Comparison of ENCODE assay signal across 8 cellular contexts in genomic region chr12:388012-388411, GRCh38. TPM values are rescaled to one million over a fixed set of nuclear protein-coding genes. Genes with fewer than 3 reads are reported as not detected.
A peak's percentile ranks its signal among the peaks of the same experiment; 100 is the strongest.
DNase-seq lines count a peak whose midpoint lies in the region; ATAC-seq, FAIRE-seq and TF ChIP-seq lines count a peak whose summit lies in the region.

No MANE protein-coding gene starts in this region.

- ATAC-seq in Panc1 (no peak), GM18502 (IDR thresholded peaks at IDR 0.05; ENCODE audit: poor library complexity, unreplicated experiment) (no peak)

- H3K4me1 ChIP-seq in Panc1 (ENCODE audit: control insufficient read depth, insufficient read depth, low read length) (peaks cover 5% of the 10 kb centered on the region; the same call in 1 of the 2 replicates), esophagus (ENCODE audit: control insufficient read depth in 2 of 2, insufficient read depth in 2 of 2, low read length in 1 of 2) (no peaks in the 10 kb centered on the region), parathyroid adenoma (peaks cover 7% of the 10 kb centered on the region)

- CTCF ChIA-PET in Panc1 (lab: Charles Lee) = no interaction called here

- POLR2A ChIA-PET in Panc1 (lab: Charles Lee) = no interaction called here

- peaks cover 38% of the 10 kb centered on the region for H3K79me2 ChIP-seq in parathyroid adenoma

- in situ Hi-C loops in Panc1 (cut with HindIII; ENCODE audit: low pct_unique_long_range_greater_than_20kb, low sequenced_read_pairs) = no loop called here

- peak overlapping the region; percentile 99 for H2AFZ ChIP-seq in parathyroid adenoma

- FAIRE-seq in D721Med (lab: Jason Lieb, UNC) = peak; percentile 29

- peak overlapping the region; percentile 68 for H3K4me2 ChIP-seq in parathyroid adenoma (ENCODE audit: low read length)

- DNase-seq in D721Med (ENCODE audit: insufficient read length, low spot score) (no peak), Panc1 (ENCODE audit: low read depth, low spot score) (no peak), NCI-H1417 (lab: John Stamatoyannopoulos, UW) (no peak)
- DNase-seq in effector CD4-positive, alpha-beta T cell = no peak
- no peak for DNase-seq in stimulated activated CD4-positive, alpha-beta T cell treated with anti-CD3 and anti-CD28 coated beads, Interleukin-4, amount 100 ng/mL, for 24 hours

- TF ChIP-seq CTCF in D721Med (IDR thresholded peaks at IDR 0.05; ENCODE audit: insufficient read depth, missing control alignments) (no peak), Panc1 (IDR thresholded peaks at IDR 0.05) (no peak), parathyroid adenoma (IDR thresholded peaks at IDR 0.05) (no peak)

- 0 to 2% methylated on average over 2 of the region's 2 CpGs for WGBS in esophagus, 2 donors

- H3K4me3 ChIP-seq in Panc1 (ENCODE audit: low read depth in 2 of 2, low read length in 2 of 2) (peak overlapping the region; percentile 70 to 90), esophagus (ENCODE audit: low read depth in 1 of 2, low read length in 2 of 2) (peak overlapping the region; percentile 78 to 90), parathyroid adenoma (ENCODE audit: low read depth, low read length) (peak overlapping the region; percentile 94)

- no TSS peak for BruUV-seq in Panc1 (replicated peaks; lab: Mats Ljungman, UMichigan)

- H3K9me3 ChIP-seq in Panc1 (ENCODE audit: control insufficient read depth, insufficient read depth, low read depth, low read length) (no peaks in the 10 kb centered on the region), esophagus (ENCODE audit: control insufficient read depth in 2 of 2, insufficient read depth in 1 of 2, low read depth in 1 of 2, low read length in 1 of 2) (no peaks in the 10 kb centered on the region), parathyroid adenoma (ENCODE audit: control insufficient read depth, low read length) (no peaks in the 10 kb centered on the region)

- no peaks in the 10 kb centered on the region for H3K27me3 ChIP-seq in Panc1 (ENCODE audit: control insufficient read depth, insufficient read depth, low read length)
- H3K27me3 ChIP-seq in esophagus (ENCODE audit: control insufficient read depth in 1 of 2, insufficient read depth in 2 of 2, low read length in 2 of 2) = no peaks in the 10 kb centered on the region
- H3K27me3 ChIP-seq in parathyroid adenoma (ENCODE audit: control insufficient read depth, insufficient read depth, low read length) = no peaks in the 10 kb centered on the region

- H3K9ac ChIP-seq in parathyroid adenoma = no peak overlapping the region

- peak overlapping the region; percentile 89 for H3K27ac ChIP-seq in Panc1 (ENCODE audit: low read length)
- H3K27ac ChIP-seq in esophagus (ENCODE audit: low read depth in 2 of 2, low read length in 1 of 2) = peak overlapping the region in 1 of 2 donors; percentile 97
- H3K27ac ChIP-seq in parathyroid adenoma = peak overlapping the region; percentile 97

- intact Hi-C loops in Panc1 (cut with micrococcal nuclease; ENCODE audit: unreplicated experiment) = no loop called here

- H3K36me3 ChIP-seq in Panc1 (ENCODE audit: control insufficient read depth, insufficient read depth, low read length) (peaks cover 9% of the 10 kb centered on the region; the same call in 1 of the 2 replicates), esophagus (ENCODE audit: control insufficient read depth in 2 of 2, insufficient read depth in 2 of 2, low read length in 1 of 2) (peaks cover 0 to 6% of the 10 kb centered on the region in 2 donors), parathyroid adenoma (ENCODE audit: control insufficient read depth, insufficient read depth, low read length) (no peaks in the 10 kb centered on the region)

RNA-seq across cellular contexts. Expression of gene KDM5A, which starts 1.1 kb away (rescaled TPM):
- 49.0 TPM for total RNA-seq in Panc1 (2021; ENCODE audit: unreplicated experiment)
- polyA plus RNA-seq in Panc1 (2012; ENCODE audit: insufficient read length) = 19.1 TPM
- polyA plus RNA-seq in esophagus = 1 to 10 TPM; 6.6 to 6.8 TPM

RNA-seq across cellular contexts. Expression of gene CCDC77, which starts 13.4 kb away (rescaled TPM):
- total RNA-seq in Panc1 (2021; ENCODE audit: unreplicated experiment) = 9.8 TPM
- polyA plus RNA-seq in Panc1 (2012; ENCODE audit: insufficient read length) = 6.5 TPM
- polyA plus RNA-seq in esophagus = 1 to 10 TPM; 4.7 to 4.8 TPM
